In genomic region chr4:178322524-178323183, GRCh38 we compare ENCODE assay signal across 28 cellular contexts.
"Had no signal": no experiment of that assay in that cellular context is flagged by ENCODE, and none has a peak within 500 bp of the region (broad histone marks: within the 10 kb centered on the region; RNA-seq: fewer than 3 reads in every experiment).

No MANE protein-coding gene starts in this region.

- H3K4me3 Mint-ChIP-seq: endodermal cell; immature natural killer cell; mesothelial cell of epicardium; naive thymus-derived CD4-positive, alpha-beta T cell; nephron; stimulated activated naive CD8-positive, alpha-beta T cell treated with anti-CD3 and anti-CD28 coated beads, Interleukin-15, amount 100 ng/mL, for 72 hours had no signal

- H3K27me3 Mint-ChIP-seq: naive thymus-derived CD4-positive, alpha-beta T cell; stimulated activated naive CD8-positive, alpha-beta T cell treated with anti-CD3 and anti-CD28 coated beads, Interleukin-15, amount 100 ng/mL, for 72 hours had no signal

- H3K4me3 ChIP-seq: dorsolateral prefrontal cortex, gastroesophageal sphincter, heart left ventricle, mucosa of descending colon, ovary, smooth muscle cell, suprapubic skin, transverse colon had no signal

- H3K27ac ChIP-seq: dorsolateral prefrontal cortex, epithelial cell of prostate, foreskin keratinocyte, gastroesophageal sphincter, heart left ventricle, ovary, suprapubic skin, transverse colon had no signal

- H3K9me3 ChIP-seq: ovary had no signal

- H3K27me3 ChIP-seq: dorsolateral prefrontal cortex, foreskin keratinocyte, gastroesophageal sphincter, heart left ventricle, suprapubic skin, transverse colon had no signal

- H3K36me3 ChIP-seq: gastroesophageal sphincter, heart left ventricle, ovary, suprapubic skin, transverse colon had no signal

- DNase-seq: central memory CD4-positive, alpha-beta T cell; dorsolateral prefrontal cortex; effector CD4-positive, alpha-beta T cell; endodermal cell; foreskin keratinocyte; heart left ventricle; hippocampal formation; immature natural killer cell; mesenchymal stem cell; mucosa of descending colon; naive thymus-derived CD4-positive, alpha-beta T cell; occipital lobe; ovary; stimulated activated CD4-positive, alpha-beta T cell treated with anti-CD3 and anti-CD28 coated beads, Interleukin-12 subunit alpha, Interleukin-12 subunit beta, amount 100 ng/mL, for 4 hours; stimulated activated CD4-positive, alpha-beta T cell treated with anti-CD3 and anti-CD28 coated beads, Interleukin-1b, Interleukin-23, amount 100 ng/mL, for 48 hours; stimulated activated CD4-positive, alpha-beta T cell treated with anti-CD3 and anti-CD28 coated beads, Interleukin-4, amount 100 ng/mL, for 1 hour; stimulated activated CD8-positive, alpha-beta memory T cell treated with anti-CD3 and anti-CD28 coated beads, Interleukin-4, amount 100 ng/mL, for 48 hours; stimulated activated naive CD4-positive, alpha-beta T cell; stimulated activated naive CD8-positive, alpha-beta T cell treated with anti-CD3 and anti-CD28 coated beads, Interleukin-15, amount 100 ng/mL, for 72 hours; transverse colon had no signal

- H3K27ac Mint-ChIP-seq: endodermal cell; immature natural killer cell; mesothelial cell of epicardium; naive thymus-derived CD4-positive, alpha-beta T cell; nephron; stimulated activated naive CD8-positive, alpha-beta T cell treated with anti-CD3 and anti-CD28 coated beads, Interleukin-15, amount 100 ng/mL, for 72 hours had no signal

- H3K4me1 ChIP-seq: foreskin keratinocyte, gastroesophageal sphincter, heart left ventricle, suprapubic skin, transverse colon had no signal

- H3K4me1 Mint-ChIP-seq: immature natural killer cell; mesothelial cell of epicardium; naive thymus-derived CD4-positive, alpha-beta T cell; nephron; stimulated activated naive CD8-positive, alpha-beta T cell treated with anti-CD3 and anti-CD28 coated beads, Interleukin-15, amount 100 ng/mL, for 72 hours had no signal

- ATAC-seq: esophagus mucosa; foreskin keratinocyte; gastroesophageal sphincter; heart left ventricle; mucosa of descending colon; naive thymus-derived CD4-positive, alpha-beta T cell; sciatic nerve; stimulated activated naive CD8-positive, alpha-beta T cell treated with anti-CD3 and anti-CD28 coated beads, Interleukin-15, amount 100 ng/mL, for 72 hours had no signal
